8 cellular contexts compared by ENCODE assay signal in genomic region chr3:11719406-11720219, GRCh38.
A peak's percentile ranks its signal among the peaks of the same experiment; 100 is the strongest.
DNase-seq lines count a peak whose midpoint lies in the region; ATAC-seq lines count a peak whose summit lies in the region.

No MANE protein-coding gene starts in this region.

- DNase-seq in SIG-M5 treated with dmso at 0.1 percent for 504 hours (lab: John Stamatoyannopoulos, UW; ENCODE audit: unreplicated experiment) (peak; percentile 50), SIG-M5 (lab: John Stamatoyannopoulos, UW) (no peak), NCI-H2196 treated with DMSO at 0.1 percent for 48 hours (lab: John Stamatoyannopoulos, UW; ENCODE audit: unreplicated experiment) (peak; percentile 41), lung microvascular endothelial cell (ENCODE audit: low read depth in 2 of 2) (peak; percentile 53 to 88)
- DNase-seq in activated CD8-positive, alpha-beta memory T cell treated with anti-CD3 and anti-CD28 coated beads for 24 hours = peak; percentile 88
- DNase-seq in effector CD4-positive, alpha-beta T cell = peak; percentile 57
- DNase-seq in stimulated activated CD4-positive, alpha-beta T cell treated with anti-CD3 and anti-CD28 coated beads, TNF-alpha, amount 100 ng/mL, for 4 hours (ENCODE audit: low read depth in 3 of 3) = peak; percentile 53 to 74 (median 66)

- ATAC-seq in HG02981 (IDR thresholded peaks at IDR 0.05; ENCODE audit: unreplicated experiment) = peak; percentile 54
